9 cellular contexts compared by ENCODE assay signal in the genomic region with DNA sequence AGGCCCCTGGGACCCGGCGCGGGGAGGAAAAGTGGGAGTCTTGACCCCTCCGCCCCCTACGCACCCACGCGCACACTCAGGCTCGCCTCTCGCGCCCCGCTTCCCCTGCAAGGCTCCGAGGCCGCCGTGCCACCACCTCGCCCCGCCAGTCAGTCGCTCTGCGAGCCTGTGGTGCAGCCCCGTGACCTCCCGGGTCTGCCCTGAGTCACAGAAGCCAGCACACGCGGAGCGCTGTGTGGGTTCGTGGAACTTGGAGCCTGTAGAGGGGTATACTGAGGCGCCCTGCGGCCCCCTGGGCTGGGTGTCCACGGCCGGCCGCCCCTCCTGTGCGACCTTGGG. TPM values are rescaled to one million over a fixed set of nuclear protein-coding genes. Genes with fewer than 3 reads are reported as not detected.
DNase-seq lines count a peak whose midpoint lies in the region; ATAC-seq and TF ChIP-seq lines count a peak whose summit lies in the region.
"Had no signal": no experiment of that assay in that cellular context is flagged by ENCODE, and none has a peak within 500 bp of the region (broad histone marks: within the 10 kb centered on the region; RNA-seq: fewer than 3 reads in every experiment).

No MANE protein-coding gene starts in this region.

- H3K36me3 ChIP-seq in colonic mucosa = no peaks in the 10 kb centered on the region
- H3K36me3 ChIP-seq in naive thymus-derived CD4-positive, alpha-beta T cell (ENCODE audit: control insufficient read depth in 2 of 3, insufficient read depth in 3 of 3, low read length in 3 of 3) = peaks cover 0 to 5% (median 0%) of the 10 kb centered on the region in 3 experiments

- H3K27ac Mint-ChIP-seq in T-helper 17 cell = peak overlapping the region; percentile 60
- peak overlapping the region in 6 of 9 donors; percentile 88 to 95 (median 93) for H3K27ac Mint-ChIP-seq in naive thymus-derived CD4-positive, alpha-beta T cell

- peaks cover 0 to 2% (median 0%) of the 10 kb centered on the region in 11 donors for H3K9me3 Mint-ChIP-seq in naive thymus-derived CD4-positive, alpha-beta T cell

- H3K27me3 Mint-ChIP-seq in T-helper 17 cell = no peaks in the 10 kb centered on the region
- peaks cover 0 to 33% (median 0%) of the 10 kb centered on the region in 5 donors for H3K27me3 Mint-ChIP-seq in naive thymus-derived CD4-positive, alpha-beta T cell

- H3K9ac ChIP-seq in colonic mucosa (ENCODE audit: low read depth in 2 of 2, low read length in 2 of 2) = peak overlapping the region; percentile 59 to 61

- H3K9me3 ChIP-seq in T-helper 17 cell (ENCODE audit: control insufficient read depth, low read length, poor library complexity, severe bottlenecking) (no peaks in the 10 kb centered on the region), colonic mucosa (no peaks in the 10 kb centered on the region)
- no peaks in the 10 kb centered on the region for H3K9me3 ChIP-seq in naive thymus-derived CD4-positive, alpha-beta T cell (ENCODE audit: control insufficient read depth in 2 of 3, low read length in 3 of 3)

- no peak for TF ChIP-seq CTCF in colonic mucosa (IDR thresholded peaks at IDR 0.05)

- no peaks in the 10 kb centered on the region for H3K27me3 ChIP-seq in colonic mucosa
- H3K27me3 ChIP-seq in naive thymus-derived CD4-positive, alpha-beta T cell (ENCODE audit: control insufficient read depth in 2 of 2, insufficient read depth in 2 of 2, low read length in 2 of 2) = no peaks in the 10 kb centered on the region

- peaks cover 53% of the 10 kb centered on the region for H3K4me1 Mint-ChIP-seq in T-helper 17 cell
- peaks cover 32 to 92% (median 73%) of the 10 kb centered on the region in 7 donors for H3K4me1 Mint-ChIP-seq in naive thymus-derived CD4-positive, alpha-beta T cell

- ATAC-seq in T-helper 17 cell = peak; percentile 55
- peak; percentile 56 for ATAC-seq in naive thymus-derived CD4-positive, alpha-beta T cell
- no peak for ATAC-seq in GM19452 (IDR thresholded peaks at IDR 0.05; ENCODE audit: unreplicated experiment)

- peak overlapping the region; percentile 84 for H3K4me3 ChIP-seq in colonic mucosa
- peak overlapping the region; percentile 52 for H3K4me3 ChIP-seq in naive thymus-derived CD4-positive, alpha-beta T cell (ENCODE audit: low read length)

- no peaks in the 10 kb centered on the region for H3K36me3 Mint-ChIP-seq in T-helper 17 cell (ENCODE audit: low read depth)
- H3K36me3 Mint-ChIP-seq in naive thymus-derived CD4-positive, alpha-beta T cell = no peaks in the 10 kb centered on the region

- H3K27ac ChIP-seq in colonic mucosa = peak overlapping the region; percentile 48
- H3K27ac ChIP-seq in naive thymus-derived CD4-positive, alpha-beta T cell (ENCODE audit: low read depth, low read length) = peak overlapping the region; percentile 75

- peak overlapping the region; percentile 92 for H3K4me3 Mint-ChIP-seq in T-helper 17 cell
- peak overlapping the region; percentile 10 to 94 (median 86) for H3K4me3 Mint-ChIP-seq in naive thymus-derived CD4-positive, alpha-beta T cell

- CTCF ChIA-PET in naive thymus-derived CD4-positive, alpha-beta T cell (lab: Charles Lee) = no interaction called here

- POLR2A ChIA-PET in naive thymus-derived CD4-positive, alpha-beta T cell (lab: Charles Lee) = interaction anchor here (1.0 to 1.6 kb wide), 3 partner anchors 9 to 155 kb away, joined by 4 to 7 read pairs (median 4); no protein-coding TSS in a partner anchor

- DNase-seq in CD1c-positive myeloid dendritic cell (ENCODE audit: extremely low spot score) (peak; percentile 80), T-helper 17 cell (peak in 1 of 3 donors; percentile 22), colonic mucosa (no peak), NCI-H345 treated with DMSO at 0.1 percent for 48 hours (lab: John Stamatoyannopoulos, UW; ENCODE audit: unreplicated experiment) (no peak), middle frontal gyrus (ENCODE audit: extremely low spot score, low spot score) (no peak), NCI-H187 treated with DMSO at 0.1 percent for 48 hours (lab: John Stamatoyannopoulos, UW) (no peak)
- peak in 4 of 9 donors; percentile 45 to 57 (median 54) for DNase-seq in naive thymus-derived CD4-positive, alpha-beta T cell

- intact Hi-C loops in colonic mucosa (cut with DNase I) = no loop called here
- intact Hi-C loops in naive thymus-derived CD4-positive, alpha-beta T cell (cut with micrococcal nuclease) = loop anchor here in 1 of 2 donors (2.0 to 10.0 kb wide), 7 partner anchors 63 to 687 kb away; partner anchors contain the start of genes CCDC12, KIF9, KLHL18 and NBEAL2

- H3K4me1 ChIP-seq in colonic mucosa = peaks cover 3% of the 10 kb centered on the region
- peaks cover 32 to 73% of the 10 kb centered on the region in 2 donors for H3K4me1 ChIP-seq in naive thymus-derived CD4-positive, alpha-beta T cell (ENCODE audit: control insufficient read depth in 2 of 2, insufficient read depth in 2 of 2, low read length in 2 of 2)

RNA-seq across cellular contexts. Expression of gene ALS2CL, which starts 0.4 kb away (rescaled TPM):
- 10 to 100 TPM; 21.1 to 38.4 TPM for total RNA-seq in T-helper 17 cell
- total RNA-seq in colonic mucosa = 10 to 100 TPM; 21.8 to 40.3 TPM
- total RNA-seq in naive thymus-derived CD4-positive, alpha-beta T cell = 10 to 100 TPM in 4 of 5 experiments, 1 to 10 TPM in 1; 4.2 to 41.5 (median 31.1) TPM
- polyA plus RNA-seq in naive thymus-derived CD4-positive, alpha-beta T cell = 10 to 100 TPM in 1 of 2 donors, 1 to 10 TPM in 1; 6.2 to 12.6 TPM

RNA-seq across cellular contexts. Expression of gene TMIE, which starts 7.3 kb away (rescaled TPM):
- 1 to 10 TPM in 1 of 2 donors, under 1 TPM in 1; 0.86 to 1.3 TPM for total RNA-seq in T-helper 17 cell
- total RNA-seq in colonic mucosa = under 1 TPM in 1 of 2 donors, not detected in 1; 0.13 TPM
- 1 to 10 TPM in 4 of 5 experiments, under 1 TPM in 1; 0.31 to 5.4 (median 3.9) TPM for total RNA-seq in naive thymus-derived CD4-positive, alpha-beta T cell
- polyA plus RNA-seq in naive thymus-derived CD4-positive, alpha-beta T cell = 1 to 10 TPM; 5.1 to 5.6 TPM
- total RNA-seq: glomerular endothelial cell had no signal

RNA-seq across cellular contexts. Expression of gene PRSS50, which starts 23.8 kb away (rescaled TPM):
- not detected for total RNA-seq in T-helper 17 cell
- total RNA-seq in colonic mucosa = not detected
- total RNA-seq in naive thymus-derived CD4-positive, alpha-beta T cell = under 1 TPM in 1 of 5 experiments, not detected in 4; 0.11 TPM
- polyA plus RNA-seq in naive thymus-derived CD4-positive, alpha-beta T cell = not detected
- total RNA-seq: glomerular endothelial cell had no signal
